13 cellular contexts compared by ENCODE assay signal in genomic region chr15:95973566-95974256, GRCh38.
DNase-seq lines count a peak whose midpoint lies in the region; ATAC-seq, FAIRE-seq and TF ChIP-seq lines count a peak whose summit lies in the region.
"Had no signal": no experiment of that assay in that cellular context is flagged by ENCODE, and none has a peak within 500 bp of the region (broad histone marks: within the 10 kb centered on the region; RNA-seq: fewer than 3 reads in every experiment).

No MANE protein-coding gene starts in this region.

- no peaks in the 10 kb centered on the region for H3K79me2 ChIP-seq in GM12878 (ENCODE audit: control insufficient read depth, insufficient read depth, low read length)

- peak overlapping the region; percentile 40 for H3K4me2 ChIP-seq in GM12878 (ENCODE audit: control insufficient read depth, insufficient read depth)

- H3K9ac ChIP-seq in GM12878 (ENCODE audit: control insufficient read depth, insufficient read depth, low read length), result no peak overlapping the region; the same call in 1 of the 2 replicates

- 0 out of 4 replicates have a peak, but pooled peaks of 1 of the 2 experiments have one; percentile 31 for TF ChIP-seq EP300 in GM12878 (IDR thresholded peaks at IDR 0.05; ENCODE audit: borderline replicate concordance in 1 of 2, control insufficient read depth in 1 of 2, low read depth in 2 of 2, low read length in 2 of 2)

- POLR2A ChIA-PET in GM12878 (lab: Charles Lee), result interaction anchor here (0.6 to 1.2 kb wide), 12 partner anchors 10 to 338 kb away, joined by 3 to 4 read pairs (median 4); no protein-coding TSS in a partner anchor

- WGBS in GM12878 (ENCODE audit: insufficient coverage, insufficient replicate concordance, low lambda C conversion rate, missing lambda C conversion rate), result 4% methylated on average over 7 of the region's 7 CpGs
- 59 to 62% methylated on average over 7 of the region's 7 CpGs for WGBS in body of pancreas, 2 donors

- no peaks in the 10 kb centered on the region for H4K20me1 ChIP-seq in GM12878 (ENCODE audit: control insufficient read depth, insufficient read depth)

- RAD21 ChIA-PET in GM12878 (lab: Charles Lee; ENCODE audit: unreplicated experiment), result interaction anchor here (0.6 to 2.9 kb wide), 16 partner anchors 12 to 370 kb away, joined by 3 to 13 read pairs (median 4); no protein-coding TSS in a partner anchor

- H3K27me3 ChIP-seq in GM12878 (replicated peaks in 1 of 2; ENCODE audit: control insufficient read depth in 2 of 2, insufficient read depth in 2 of 2, low read length in 1 of 2), result no peaks in the 10 kb centered on the region
- H3K27me3 ChIP-seq in tibial artery, result no peaks in the 10 kb centered on the region
- H3K27me3 ChIP-seq in body of pancreas, result no peaks in the 10 kb centered on the region
- H3K27me3 ChIP-seq: uterus had no signal

- H3K27ac ChIP-seq in GM12878 (ENCODE audit: control insufficient read depth, insufficient read depth) (peak overlapping the region; percentile 81), tibial artery (no peak overlapping the region), body of pancreas (no peak overlapping the region)
- H3K27ac ChIP-seq: uterus, VCaP had no signal

- in situ Hi-C loops in GM12878 (cut with MboI), result no loop called here

- no peak for TF ChIP-seq RAD21 in GM12878 (IDR thresholded peaks at IDR 0.05; ENCODE audit: insufficient read depth, low read depth, low read length)

- H3K9me3 ChIP-seq in GM12878 (replicated peaks; ENCODE audit: control insufficient read depth, insufficient read depth, low read length), result peaks cover 1% of the 10 kb centered on the region; the same call in 2 of the 3 replicates
- H3K9me3 ChIP-seq in tibial artery, result no peaks in the 10 kb centered on the region
- H3K9me3 ChIP-seq in body of pancreas, result no peaks in the 10 kb centered on the region
- H3K9me3 ChIP-seq: uterus had no signal

- H3K27me3 Mint-ChIP-seq in activated T-helper 17 cell treated with anti-CD3 and anti-CD28 coated beads, Interleukin-2, amount 50 U/mL, for 72 hours, result no peaks in the 10 kb centered on the region

- DNase-seq in GM12878 (ENCODE audit: low read depth, low spot score) (peak; percentile 74), tibial artery (no peak), body of pancreas (no peak)
- DNase-seq: kidney, NCI-H748 treated with DMSO at 0.1 percent for 48 hours, Right ventricle myocardium superior, uterus had no signal

- TF ChIP-seq POLR2A in GM12878 (IDR thresholded peaks at IDR 0.05; ENCODE audit: low read depth, low read length) (no peak), body of pancreas (IDR thresholded peaks at IDR 0.05) (no peak)

- no peaks in the 10 kb centered on the region for H3K36me3 Mint-ChIP-seq in activated T-helper 17 cell treated with anti-CD3 and anti-CD28 coated beads, Interleukin-2, amount 50 U/mL, for 72 hours (ENCODE audit: low read depth)

- H3K4me3 ChIP-seq in GM12878, result no peak overlapping the region; the same call in 1 of the 2 replicates
- no peak overlapping the region for H3K4me3 ChIP-seq in tibial artery
- H3K4me3 ChIP-seq in body of pancreas, result no peak overlapping the region
- H3K4me3 ChIP-seq: uterus had no signal

- peaks cover 32% of the 10 kb centered on the region for H3K4me1 ChIP-seq in GM12878 (ENCODE audit: control insufficient read depth, insufficient read depth, low read length)
- H3K4me1 ChIP-seq in tibial artery, result peaks cover 0 to 17% (median 3%) of the 10 kb centered on the region in 4 donors
- H3K4me1 ChIP-seq in body of pancreas, result no peaks in the 10 kb centered on the region
- H3K4me1 ChIP-seq: uterus had no signal

- peak overlapping the region; percentile 29; the same call in 1 of the 2 replicates for H2AFZ ChIP-seq in GM12878 (ENCODE audit: control insufficient read depth, low read depth, low read length)

- no peaks in the 10 kb centered on the region for H3K36me3 ChIP-seq in GM12878 (ENCODE audit: control insufficient read depth in 2 of 2, insufficient read depth in 2 of 2, low read length in 1 of 2)
- H3K36me3 ChIP-seq in tibial artery, result no peaks in the 10 kb centered on the region
- no peaks in the 10 kb centered on the region for H3K36me3 ChIP-seq in body of pancreas (replicated peaks in 1 of 2; ENCODE audit: insufficient read depth in 1 of 2, low read depth in 2 of 2)
- H3K36me3 ChIP-seq: uterus had no signal

- SMC1A ChIA-PET in GM12878 (lab: Charles Lee; ENCODE audit: uncharacterized antibody, unreplicated experiment), result interaction anchor here (0.6 to 2.8 kb wide), 11 partner anchors 10 to 369 kb away, joined by 3 to 21 read pairs (median 3); no protein-coding TSS in a partner anchor

- H3K27ac Mint-ChIP-seq in activated T-helper 17 cell treated with anti-CD3 and anti-CD28 coated beads, Interleukin-2, amount 50 U/mL, for 72 hours, result no peak overlapping the region

- no peak overlapping the region for H3K4me3 Mint-ChIP-seq in activated T-helper 17 cell treated with anti-CD3 and anti-CD28 coated beads, Interleukin-2, amount 50 U/mL, for 72 hours

- intact Hi-C loops in GM12878 (cut with micrococcal nuclease; ENCODE audit: unreplicated experiment), result loop anchor here (2.0 to 5.0 kb wide), 3 partner anchors 65 to 374 kb away; no protein-coding TSS in a partner anchor
- intact Hi-C loops in tibial artery (cut with DNase I; ENCODE audit: low total_unique reads), result no loop called here
- intact Hi-C loops in body of pancreas (cut with DNase I), result no loop called here

- H3K4me1 Mint-ChIP-seq in activated T-helper 17 cell treated with anti-CD3 and anti-CD28 coated beads, Interleukin-2, amount 50 U/mL, for 72 hours, result no peaks in the 10 kb centered on the region

- no TSS peak for BruUV-seq in GM12878 (replicated peaks; lab: Mats Ljungman, UMichigan)

- ATAC-seq in GM18508 (IDR thresholded peaks at IDR 0.05; ENCODE audit: insufficient read depth, unreplicated experiment) (peak; percentile 77), GM21529 (IDR thresholded peaks at IDR 0.05; ENCODE audit: unreplicated experiment) (peak; percentile 50), HG03064 (IDR thresholded peaks at IDR 0.05; ENCODE audit: low read depth, unreplicated experiment) (peak; percentile 72), GM12878 (peak; percentile 91), body of pancreas (no peak), HG02840 (IDR thresholded peaks at IDR 0.05; ENCODE audit: low FRiP score, unreplicated experiment) (no peak)
- no peak for ATAC-seq in activated T-helper 17 cell treated with anti-CD3 and anti-CD28 coated beads, Interleukin-2, amount 50 U/mL, for 72 hours (replicated peaks)

- peaks cover 8% of the 10 kb centered on the region for H3K9me3 Mint-ChIP-seq in activated T-helper 17 cell treated with anti-CD3 and anti-CD28 coated beads, Interleukin-2, amount 50 U/mL, for 72 hours

- FAIRE-seq in GM12878 (lab: Jason Lieb, UNC), result peak; percentile 94
- FAIRE-seq: kidney had no signal

- CTCF ChIA-PET in GM12878 (lab: Yijun Ruan, JAX), result interaction anchor here (0.6 to 1.1 kb wide), 3 partner anchors 17 to 1259 kb away, joined by 3 read pairs; no protein-coding TSS in a partner anchor

- TF ChIP-seq CTCF in GM12878 (IDR thresholded peaks at IDR 0.05 in 2 of 3, conservative IDR thresholded peaks at IDR 0.05 in 1 of 3; ENCODE audit: control insufficient read depth in 2 of 3, extremely low read depth in 1 of 3, insufficient read depth in 1 of 3, low read depth in 3 of 3, low read length in 3 of 3), result no peak
- no peak for TF ChIP-seq CTCF in tibial artery (IDR thresholded peaks at IDR 0.05)
- no peak for TF ChIP-seq CTCF in body of pancreas (IDR thresholded peaks at IDR 0.05)

TF ChIP-seq in GM12878, 131 proteins besides CTCF, POLR2A, EP300 and RAD21 (continues in another document):
- 0 out of 2 replicates have a peak, but pooled peaks have one; percentile 28 for TF ChIP-seq TAF1 (IDR thresholded peaks at IDR 0.05; ENCODE audit: borderline replicate concordance, low read depth, low read length)
- peak; percentile 12; the same call in 1 of the 2 replicates for TF ChIP-seq IRF5 (IDR thresholded peaks at IDR 0.05; ENCODE audit: borderline replicate concordance)
- TF ChIP-seq MEF2B (IDR thresholded peaks at IDR 0.05; ENCODE audit: partially characterized antibody, poor library complexity, severe bottlenecking), result peak; percentile 54
- TF ChIP-seq ATF2 (IDR thresholded peaks at IDR 0.05; ENCODE audit: low read length), result peak; percentile 74
- peak; percentile 92 for TF ChIP-seq PAX5 (IDR thresholded peaks at IDR 0.05; ENCODE audit: borderline replicate concordance, low read depth, low read length)
- TF ChIP-seq POLR2AphosphoS2 (IDR thresholded peaks at IDR 0.05; ENCODE audit: low read depth, low read length), result no peak
- TF ChIP-seq NFIC (IDR thresholded peaks at IDR 0.05; ENCODE audit: low read depth, low read length), result peak; percentile 83
- TF ChIP-seq CBX3 (IDR thresholded peaks at IDR 0.05; ENCODE audit: borderline replicate concordance, low read depth), result no peak
- 0 out of 2 replicates have a peak, but pooled peaks have one; percentile 47 for TF ChIP-seq BMI1 (IDR thresholded peaks at IDR 0.05; ENCODE audit: borderline replicate concordance)

Comparison
In these comparisons a context has a peak if more than half of its experiments do, and no peak if none do; other contexts are left out.
1. ATAC-seq: peak in GM18508 (single experiment), GM21529 (single experiment), HG03064 (single experiment) and GM12878 (single experiment); none in body of pancreas (single experiment), activated T-helper 17 cell treated with anti-CD3 and anti-CD28 coated beads, Interleukin-2, amount 50 U/mL, for 72 hours (single experiment) and HG02840 (single experiment).